ENCODE assay signal across 9 cellular contexts in genomic region chr12:47758584-47758833, GRCh38. TPM values are rescaled to one million over a fixed set of nuclear protein-coding genes. Genes with fewer than 3 reads are reported as not detected.
DNase-seq lines count a peak whose midpoint lies in the region; ATAC-seq and TF ChIP-seq lines count a peak whose summit lies in the region.
"Had no signal": no experiment of that assay in that cellular context is flagged by ENCODE, and none has a peak within 500 bp of the region (broad histone marks: within the 10 kb centered on the region; RNA-seq: fewer than 3 reads in every experiment).

No MANE protein-coding gene starts in this region.

- no peak for DNase-seq in H9
- DNase-seq in activated CD8-positive, alpha-beta T cell treated with anti-CD3 and anti-CD28 coated beads for 36 hours, result no peak
- no peak for DNase-seq in iPS DF 6.9 (ENCODE audit: low read depth, low spot score)
- no peak for DNase-seq in HK-2 (ENCODE audit: unreplicated experiment)
- no peak for DNase-seq in LoVo (ENCODE audit: low spot score)

- peak overlapping the region; percentile 51 for H3K4me2 ChIP-seq in H9 (ENCODE audit: insufficient read depth, insufficient read length, low read length)

- no peaks in the 10 kb centered on the region; the same call in none of the 2 replicates for H3K27me3 Mint-ChIP-seq in H9 (ENCODE audit: low read depth)
- no peaks in the 10 kb centered on the region for H3K27me3 Mint-ChIP-seq in activated CD8-positive, alpha-beta T cell treated with anti-CD3 and anti-CD28 coated beads for 36 hours

- H3K27me3 ChIP-seq in H9 (ENCODE audit: insufficient read depth, low read length) (no peaks in the 10 kb centered on the region), iPS DF 6.9 (ENCODE audit: control insufficient read depth, insufficient read depth, low read length) (no peaks in the 10 kb centered on the region), skeletal muscle tissue (ENCODE audit: control insufficient read depth in 3 of 3, insufficient read depth in 3 of 3, low read length in 3 of 3) (no peaks in the 10 kb centered on the region)

- no peak overlapping the region for H2AK5ac ChIP-seq in H9 (ENCODE audit: insufficient read length, low read length)

- H3K27ac ChIP-seq in H9 (ENCODE audit: insufficient read length, low read depth, low read length) (no peak overlapping the region), iPS DF 6.9 (ENCODE audit: low read length) (no peak overlapping the region), skeletal muscle tissue (ENCODE audit: low read depth, low read length) (peak overlapping the region; percentile 57)

- H3K4me3 ChIP-seq in iPS DF 6.9 (ENCODE audit: low read length) (peak overlapping the region; percentile 52; the same call in 1 of the 2 replicates), skeletal muscle tissue (ENCODE audit: low read length in 3 of 3) (peak overlapping the region; percentile 74 to 79 (median 77))

- TF ChIP-seq CTCF in H9 (conservative IDR thresholded peaks at IDR 0.05), result no peak
- no peak for TF ChIP-seq CTCF in activated CD8-positive, alpha-beta T cell treated with anti-CD3 and anti-CD28 coated beads for 36 hours (IDR thresholded peaks at IDR 0.05)

- no peak overlapping the region for H2AFZ ChIP-seq in H9 (ENCODE audit: low read length)

- POLR2A ChIA-PET in activated CD8-positive, alpha-beta T cell treated with anti-CD3 and anti-CD28 coated beads for 36 hours (lab: Charles Lee), result interaction anchor here (1.2 to 2.2 kb wide), 5 partner anchors 11 to 116 kb away, joined by 3 to 6 read pairs (median 4); no protein-coding TSS in a partner anchor

- no peak overlapping the region for H3K14ac ChIP-seq in H9 (ENCODE audit: insufficient read depth, low read length)

- CTCF ChIA-PET in activated CD8-positive, alpha-beta T cell treated with anti-CD3 and anti-CD28 coated beads for 36 hours (lab: Charles Lee), result interaction anchor here (0.9 to 14.5 kb wide), 15 partner anchors 10 to 613 kb away, joined by 3 to 355 read pairs (median 4); partner anchors contain the start of gene SLC48A1

- no peak overlapping the region for H2BK5ac ChIP-seq in H9 (ENCODE audit: insufficient read length, low read length)

- no peak overlapping the region for H3K56ac ChIP-seq in H9 (ENCODE audit: insufficient read length, low read depth, low read length)

- H3K4ac ChIP-seq in H9 (ENCODE audit: low read depth, low read length), result no peak overlapping the region

- no peak overlapping the region for H3K18ac ChIP-seq in H9 (ENCODE audit: insufficient read length, low read depth, low read length)

- H4K5ac ChIP-seq in H9 (ENCODE audit: insufficient read length, low read depth, low read length), result no peak overlapping the region

- H3K4me3 Mint-ChIP-seq in H9, result peak overlapping the region; percentile 64 to 78
- peak overlapping the region; percentile 34 for H3K4me3 Mint-ChIP-seq in activated CD8-positive, alpha-beta T cell treated with anti-CD3 and anti-CD28 coated beads for 36 hours

- no peak for ATAC-seq in activated CD8-positive, alpha-beta T cell treated with anti-CD3 and anti-CD28 coated beads for 36 hours
- ATAC-seq in HG03457 (IDR thresholded peaks at IDR 0.05; ENCODE audit: unreplicated experiment) (no peak), HG02885 (IDR thresholded peaks at IDR 0.05; ENCODE audit: poor library complexity, unreplicated experiment) (no peak)

- H2BK12ac ChIP-seq in H9 (ENCODE audit: insufficient read length, low read depth, low read length), result no peak overlapping the region

- no peak overlapping the region for H2BK120ac ChIP-seq in H9 (ENCODE audit: low read depth, low read length, poor library complexity, severe bottlenecking)

- peaks cover 0 to 4% (median 0%) of the 10 kb centered on the region in 3 experiments; a peak in 3 of 7 replicates for H3K36me3 Mint-ChIP-seq in H9 (ENCODE audit: insufficient read depth in 1 of 3, low read depth in 3 of 3)
- H3K36me3 Mint-ChIP-seq in activated CD8-positive, alpha-beta T cell treated with anti-CD3 and anti-CD28 coated beads for 36 hours (ENCODE audit: low read depth), result no peaks in the 10 kb centered on the region

- intact Hi-C loops in activated CD8-positive, alpha-beta T cell treated with anti-CD3 and anti-CD28 coated beads for 36 hours (cut with micrococcal nuclease), result no loop called here

- H3K23ac ChIP-seq in H9 (ENCODE audit: insufficient read length, low read depth, low read length), result no peak overlapping the region

- peaks cover 3% of the 10 kb centered on the region for H3K23me2 ChIP-seq in H9 (ENCODE audit: insufficient read length, low read depth, low read length, poor library complexity, severe bottlenecking)

- no peaks in the 10 kb centered on the region for H3K79me2 ChIP-seq in H9 (ENCODE audit: insufficient read depth, low read length)

- WGBS in H9 (ENCODE audit: extremely low coverage, insufficient read length, low lambda C conversion rate), result no CpG with 5 or more reads among the region's 10 CpGs
- no CpG with 5 or more reads among the region's 10 CpGs for WGBS in iPS DF 6.9 (ENCODE audit: insufficient coverage, insufficient read length)

- no peaks in the 10 kb centered on the region for H3K36me3 ChIP-seq in iPS DF 6.9 (ENCODE audit: control insufficient read depth, insufficient read depth, low read length)
- no peaks in the 10 kb centered on the region for H3K36me3 ChIP-seq in skeletal muscle tissue (ENCODE audit: control insufficient read depth in 3 of 3, insufficient read depth in 3 of 3, low read length in 3 of 3)

- H3K9me3 ChIP-seq in H9 (ENCODE audit: control insufficient read depth, low read depth, low read length), result no peaks in the 10 kb centered on the region
- H3K9me3 ChIP-seq in iPS DF 6.9 (ENCODE audit: control insufficient read depth, insufficient read depth, low read length), result no peaks in the 10 kb centered on the region
- H3K9me3 ChIP-seq in skeletal muscle tissue (ENCODE audit: control insufficient read depth in 3 of 3, low read length in 3 of 3), result no peaks in the 10 kb centered on the region

- H2BK20ac ChIP-seq in H9 (ENCODE audit: low read depth, low read length, poor library complexity, severe bottlenecking), result no peak overlapping the region

- no peak overlapping the region for H3K27ac Mint-ChIP-seq in H9
- no peak overlapping the region for H3K27ac Mint-ChIP-seq in activated CD8-positive, alpha-beta T cell treated with anti-CD3 and anti-CD28 coated beads for 36 hours

- H3K4me1 ChIP-seq in H9 (ENCODE audit: insufficient read depth, low read length) (peaks cover 18% of the 10 kb centered on the region; the same call in 1 of the 2 replicates), iPS DF 6.9 (ENCODE audit: control insufficient read depth, insufficient read depth, low read length) (peaks cover 10% of the 10 kb centered on the region), skeletal muscle tissue (ENCODE audit: control insufficient read depth in 3 of 3, insufficient read depth in 3 of 3, low read length in 3 of 3) (peaks cover 35 to 49% (median 36%) of the 10 kb centered on the region in 3 donors)

- no peaks in the 10 kb centered on the region for H3K79me1 ChIP-seq in H9 (ENCODE audit: insufficient read depth, low read depth, low read length, poor library complexity, severe bottlenecking)

- no peak overlapping the region for H4K8ac ChIP-seq in H9 (replicated peaks; ENCODE audit: insufficient read length, low read depth, low read length)

- H3K9me3 Mint-ChIP-seq in H9, result no peaks in the 10 kb centered on the region
- no peaks in the 10 kb centered on the region for H3K9me3 Mint-ChIP-seq in activated CD8-positive, alpha-beta T cell treated with anti-CD3 and anti-CD28 coated beads for 36 hours

- H3K9ac ChIP-seq in H9 (ENCODE audit: extremely low read depth, insufficient read length, low read length), result no peak overlapping the region
- peak overlapping the region; percentile 59 to 79 (median 77) for H3K9ac ChIP-seq in skeletal muscle tissue (ENCODE audit: low read depth in 1 of 3, low read length in 3 of 3)

- no peak overlapping the region for H4K91ac ChIP-seq in H9 (ENCODE audit: insufficient read length, low read depth, low read length)

- no peaks in the 10 kb centered on the region for H4K20me1 ChIP-seq in H9 (ENCODE audit: control insufficient read depth, insufficient read depth, insufficient read length)

- H3K4me1 Mint-ChIP-seq in H9, result peaks cover 18 to 27% of the 10 kb centered on the region in 2 experiments
- H3K4me1 Mint-ChIP-seq in activated CD8-positive, alpha-beta T cell treated with anti-CD3 and anti-CD28 coated beads for 36 hours (ENCODE audit: low read depth), result peaks cover 30% of the 10 kb centered on the region

- no peak overlapping the region for H2BK15ac ChIP-seq in H9 (ENCODE audit: low read depth, low read length)

- H3T11ph ChIP-seq in H9 (ENCODE audit: low read length), result no peak overlapping the region

RNA-seq across cellular contexts. Expression of gene RAPGEF3, which starts 0.2 kb away (rescaled TPM):
- 5.6 and 7.4 TPM in 2 replicates for total RNA-seq in H9 (2021)
- total RNA-seq in activated CD8-positive, alpha-beta T cell treated with anti-CD3 and anti-CD28 coated beads for 36 hours, result under 1 TPM; 0.56 to 0.58 TPM
- 8.4 TPM for total RNA-seq in skeletal muscle tissue

RNA-seq across cellular contexts. Expression of gene SLC48A1, which starts 14.5 kb away (rescaled TPM):
- total RNA-seq in H9 (2021) (10.6 TPM in 2 replicates), skeletal muscle tissue (7.8 TPM)
- total RNA-seq in activated CD8-positive, alpha-beta T cell treated with anti-CD3 and anti-CD28 coated beads for 36 hours, result 10 to 100 TPM in 1 of 2 experiments, 1 to 10 TPM in 1; 8.8 to 10.2 TPM

RNA-seq across cellular contexts. Expression of gene ENDOU, which starts 33.2 kb away (rescaled TPM):
- total RNA-seq in H9 (2021) (not detected in 2 replicates), skeletal muscle tissue (1.0 TPM)
- not detected for total RNA-seq in activated CD8-positive, alpha-beta T cell treated with anti-CD3 and anti-CD28 coated beads for 36 hours
- total RNA-seq: pulmonary artery endothelial cell had no signal

RNA-seq across cellular contexts. Expression of gene RPAP3, which starts 52.7 kb away (rescaled TPM):
- total RNA-seq in H9 (2021), result 48.9 and 53.3 TPM in 2 replicates
- total RNA-seq in activated CD8-positive, alpha-beta T cell treated with anti-CD3 and anti-CD28 coated beads for 36 hours, result 10 to 100 TPM; 42.0 to 42.5 TPM
- 5.2 TPM for total RNA-seq in skeletal muscle tissue
